Comparison of ENCODE assay signal across 8 cellular contexts in genomic region chr16:3004319-3004718, GRCh38. TPM values are rescaled to one million over a fixed set of nuclear protein-coding genes. Genes with fewer than 3 reads are reported as not detected.
A peak's percentile ranks its signal among the peaks of the same experiment; 100 is the strongest.
DNase-seq lines count a peak whose midpoint lies in the region; TF ChIP-seq lines count a peak whose summit lies in the region.

No MANE protein-coding gene starts in this region.

- no peak overlapping the region; the same call in 1 of the 2 replicates for H3K14ac ChIP-seq in H9 (ENCODE audit: insufficient read depth, low read length)

- H3K79me2 ChIP-seq in H9 (ENCODE audit: insufficient read depth, low read length), result no peaks in the 10 kb centered on the region
- no peaks in the 10 kb centered on the region for H3K79me2 ChIP-seq in SU-DHL-6 (ENCODE audit: insufficient read depth, low read length)
- no peaks in the 10 kb centered on the region for H3K79me2 ChIP-seq in neural progenitor cell (ENCODE audit: low read depth)

- no peaks in the 10 kb centered on the region for H4K20me1 ChIP-seq in H9 (ENCODE audit: control insufficient read depth, insufficient read depth, insufficient read length)
- no peaks in the 10 kb centered on the region for H4K20me1 ChIP-seq in SU-DHL-6 (ENCODE audit: low read depth, low read length)
- H4K20me1 ChIP-seq in neural progenitor cell (ENCODE audit: low read depth), result peaks cover 11% of the 10 kb centered on the region

- peaks cover 11% of the 10 kb centered on the region; the same call in 1 of the 2 replicates for H3K4me1 ChIP-seq in H9 (ENCODE audit: insufficient read depth, low read length)
- peaks cover 19% of the 10 kb centered on the region for H3K4me1 ChIP-seq in neural progenitor cell

- H3K4ac ChIP-seq in H9 (ENCODE audit: low read depth, low read length), result no peak overlapping the region

- H2AK5ac ChIP-seq in H9 (ENCODE audit: insufficient read length, low read length), result no peak overlapping the region

- no peak overlapping the region for H2BK5ac ChIP-seq in H9 (ENCODE audit: insufficient read length, low read length)

- H3K4me3 ChIP-seq in SU-DHL-6 (ENCODE audit: insufficient read depth, low read length, poor library complexity, severe bottlenecking), result peak overlapping the region; percentile 29
- H3K4me3 ChIP-seq in neural progenitor cell, result no peak overlapping the region

- no peak overlapping the region for H3K18ac ChIP-seq in H9 (ENCODE audit: insufficient read length, low read depth, low read length)

- H2BK20ac ChIP-seq in H9 (ENCODE audit: low read depth, low read length, poor library complexity, severe bottlenecking), result no peak overlapping the region

- H3K4me2 ChIP-seq in H9 (ENCODE audit: insufficient read depth, insufficient read length, low read length) (no peak overlapping the region), SU-DHL-6 (ENCODE audit: low read depth, low read length, poor library complexity, severe bottlenecking) (no peak overlapping the region), neural progenitor cell (no peak overlapping the region)

- no peak overlapping the region for H2BK12ac ChIP-seq in H9 (ENCODE audit: insufficient read length, low read depth, low read length)

- H3K9ac ChIP-seq in H9 (ENCODE audit: extremely low read depth, insufficient read length, low read length) (no peak overlapping the region), SU-DHL-6 (ENCODE audit: low read length) (no peak overlapping the region), neural progenitor cell (no peak overlapping the region)

- no peak overlapping the region for H2BK15ac ChIP-seq in H9 (ENCODE audit: low read depth, low read length)

- WGBS in H9 (ENCODE audit: extremely low coverage, insufficient read length, low lambda C conversion rate), result no CpG with 5 or more reads among the region's 67 CpGs

- H3K27ac ChIP-seq in H9 (ENCODE audit: insufficient read length, low read depth, low read length) (no peak overlapping the region), SU-DHL-6 (ENCODE audit: low read depth, low read length) (no peak overlapping the region), neural progenitor cell (no peak overlapping the region)

- H4K5ac ChIP-seq in H9 (ENCODE audit: insufficient read length, low read depth, low read length), result no peak overlapping the region

- H3K4me1 Mint-ChIP-seq in H9 (peaks cover 34 to 47% of the 10 kb centered on the region in 2 experiments), neural progenitor cell (peaks cover 18% of the 10 kb centered on the region)

- peaks cover 6% of the 10 kb centered on the region for H3K23me2 ChIP-seq in H9 (ENCODE audit: insufficient read length, low read depth, low read length, poor library complexity, severe bottlenecking)

- H3K9me3 Mint-ChIP-seq in H9, result no peaks in the 10 kb centered on the region
- peaks cover 2% of the 10 kb centered on the region for H3K9me3 Mint-ChIP-seq in neural progenitor cell

- H3K36me3 Mint-ChIP-seq in H9 (ENCODE audit: insufficient read depth in 1 of 3, low read depth in 3 of 3), result peaks cover 0 to 7% (median 6%) of the 10 kb centered on the region in 3 experiments; a peak in 4 of 7 replicates
- H3K36me3 Mint-ChIP-seq in neural progenitor cell, result no peaks in the 10 kb centered on the region

- no peak for TF ChIP-seq CTCF in H9 (conservative IDR thresholded peaks at IDR 0.05)
- no peak for TF ChIP-seq CTCF in SU-DHL-6 (IDR thresholded peaks at IDR 0.05; ENCODE audit: insufficient read depth, low read length, poor library complexity, severe bottlenecking)
- TF ChIP-seq CTCF in neural progenitor cell (IDR thresholded peaks at IDR 0.05), result no peak

- H3K27me3 Mint-ChIP-seq in H9 (ENCODE audit: low read depth) (no peaks in the 10 kb centered on the region; the same call in 1 of the 2 replicates), neural progenitor cell (ENCODE audit: insufficient read depth, low read depth) (peaks cover 38% of the 10 kb centered on the region)

- peak overlapping the region; percentile 77 to 88 for H3K4me3 Mint-ChIP-seq in H9
- H3K4me3 Mint-ChIP-seq in neural progenitor cell, result no peak overlapping the region

- no peak overlapping the region for H4K8ac ChIP-seq in H9 (replicated peaks; ENCODE audit: insufficient read length, low read depth, low read length)

- no peaks in the 10 kb centered on the region for H3K79me1 ChIP-seq in H9 (ENCODE audit: insufficient read depth, low read depth, low read length, poor library complexity, severe bottlenecking)

- H3K23ac ChIP-seq in H9 (ENCODE audit: insufficient read length, low read depth, low read length), result no peak overlapping the region

- H2AFZ ChIP-seq in H9 (ENCODE audit: low read length), result no peak overlapping the region
- no peak overlapping the region for H2AFZ ChIP-seq in SU-DHL-6 (ENCODE audit: low read depth, low read length, severe bottlenecking)
- H2AFZ ChIP-seq in neural progenitor cell (replicated peaks), result no peak overlapping the region

- H3F3A ChIP-seq in SU-DHL-6 (ENCODE audit: insufficient read depth), result no peaks in the 10 kb centered on the region
- peaks cover 37% of the 10 kb centered on the region for H3F3A ChIP-seq in neural progenitor cell (ENCODE audit: low read depth)

- H3T11ph ChIP-seq in H9 (ENCODE audit: low read length), result no peak overlapping the region

- no peak overlapping the region for H3K56ac ChIP-seq in H9 (ENCODE audit: insufficient read length, low read depth, low read length)

- H4K91ac ChIP-seq in H9 (ENCODE audit: insufficient read length, low read depth, low read length), result no peak overlapping the region

- no peaks in the 10 kb centered on the region for H3K27me3 ChIP-seq in H9 (ENCODE audit: insufficient read depth, low read length)
- no peaks in the 10 kb centered on the region for H3K27me3 ChIP-seq in SU-DHL-6 (ENCODE audit: low read length)
- peaks cover 48% of the 10 kb centered on the region for H3K27me3 ChIP-seq in neural progenitor cell

- H3K27ac Mint-ChIP-seq in H9, result no peak overlapping the region; a peak in 1 of 7 replicates
- no peak overlapping the region for H3K27ac Mint-ChIP-seq in neural progenitor cell

- H2BK120ac ChIP-seq in H9 (ENCODE audit: low read depth, low read length, poor library complexity, severe bottlenecking), result no peak overlapping the region

- H3K36me3 ChIP-seq in SU-DHL-6 (ENCODE audit: low read length), result no peaks in the 10 kb centered on the region
- H3K36me3 ChIP-seq in neural progenitor cell, result no peaks in the 10 kb centered on the region

- DNase-seq in NCI-H1417 (lab: John Stamatoyannopoulos, UW) (peak; percentile 43 to 52 (median 45)), NCI-H1417 treated with DMSO at 0.1 percent for 48 hours (lab: John Stamatoyannopoulos, UW) (no peak), H9 (no peak), neural progenitor cell (ENCODE audit: low spot score) (peak; percentile 50), COR-L47 (lab: John Stamatoyannopoulos, UW) (no peak), SKM-1 (lab: John Stamatoyannopoulos, UW; ENCODE audit: unreplicated experiment) (no peak), NOMO-1 (lab: John Stamatoyannopoulos, UW; ENCODE audit: unreplicated experiment in 2 of 2) (no peak)

- H3K9me3 ChIP-seq in H9 (ENCODE audit: control insufficient read depth, low read depth, low read length), result no peaks in the 10 kb centered on the region
- H3K9me3 ChIP-seq in SU-DHL-6 (ENCODE audit: insufficient read depth, low read length), result no peaks in the 10 kb centered on the region
- H3K9me3 ChIP-seq in neural progenitor cell (ENCODE audit: low read depth), result no peaks in the 10 kb centered on the region

- H3K9me2 ChIP-seq in SU-DHL-6 (replicated peaks; ENCODE audit: insufficient read depth, low read length), result no peaks in the 10 kb centered on the region

RNA-seq across cellular contexts. Expression of gene CLDN9, which starts 8.4 kb away (rescaled TPM):
- total RNA-seq in H9 (2021) (1.3 and 1.5 TPM in 2 replicates), neural progenitor cell (ENCODE audit: low replicate concordance) (not detected in 2 replicates)

RNA-seq across cellular contexts. Expression of gene CLDN6, which starts 13.7 kb away (rescaled TPM):
- total RNA-seq in H9 (2021) (743 and 757 TPM in 2 replicates), neural progenitor cell (ENCODE audit: low replicate concordance) (31.6 and 60.0 TPM in 2 replicates)

RNA-seq across cellular contexts. Expression of gene TNFRSF12A, which starts 15.8 kb away (rescaled TPM):
- 147 and 148 TPM in 2 replicates for total RNA-seq in H9 (2021)
- 6.7 and 14.3 TPM in 2 replicates for total RNA-seq in neural progenitor cell (ENCODE audit: low replicate concordance)

RNA-seq across cellular contexts. Expression of gene HCFC1R1, which starts 19.4 kb away (rescaled TPM):
- total RNA-seq in H9 (2021) (61.1 and 61.3 TPM in 2 replicates), neural progenitor cell (ENCODE audit: low replicate concordance) (1.6 and 15.7 TPM in 2 replicates)

RNA-seq across cellular contexts. Expression of gene THOC6, which starts 19.5 kb away (rescaled TPM):
- total RNA-seq in H9 (2021) (65.7 and 68.2 TPM in 2 replicates), neural progenitor cell (ENCODE audit: low replicate concordance) (16.6 and 28.6 TPM in 2 replicates)

Comparison
In these comparisons a context has a peak if more than half of its experiments do, and no peak if none do; other contexts are left out.
1. DNase-seq: peak in NCI-H1417 (3 of 3) and neural progenitor cell (single experiment); none in NCI-H1417 treated with DMSO at 0.1 percent for 48 hours (single experiment), H9 (single experiment), COR-L47 (single experiment), SKM-1 (single experiment) and NOMO-1 (0 of 2).
2. RNA of gene CLDN6, which starts 13.7 kb away (total RNA-seq): 743 to 757 TPM in H9; 31.6 to 60.0 TPM in neural progenitor cell; every median in the first group is over 10 times any median in the second.